In the genomic region with DNA sequence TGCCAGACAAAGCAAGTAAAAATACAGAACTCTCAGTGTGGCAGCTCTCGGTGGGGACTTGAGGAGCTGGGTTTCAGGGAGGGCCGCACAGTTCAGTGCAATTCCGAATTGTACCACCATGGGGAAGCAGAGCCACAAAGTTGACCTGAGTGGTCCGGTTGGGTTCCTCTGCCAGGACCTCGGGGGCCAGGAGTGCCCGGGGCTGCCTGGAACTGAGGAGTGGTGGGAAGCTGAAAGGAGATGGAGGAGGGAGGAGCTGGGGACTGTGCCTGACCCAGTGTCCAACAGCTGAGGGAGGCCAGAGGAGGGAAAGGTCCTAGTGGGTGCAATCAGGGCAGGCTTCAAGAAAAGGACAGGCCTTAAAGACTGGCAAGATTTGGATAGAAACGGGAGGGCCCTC, we compare ENCODE assay signal across 8 cellular contexts. TPM values are rescaled to one million over a fixed set of nuclear protein-coding genes. Genes with fewer than 3 reads are reported as not detected.
DNase-seq lines count a peak whose midpoint lies in the region; ATAC-seq lines count a peak whose summit lies in the region.

No MANE protein-coding gene starts in this region.

- no peaks in the 10 kb centered on the region for H3K36me3 Mint-ChIP-seq in immature natural killer cell

- no peak overlapping the region for H3K4me3 Mint-ChIP-seq in immature natural killer cell

- no peak overlapping the region for H3K27ac ChIP-seq in SJCRH30

- H3K9me3 Mint-ChIP-seq in immature natural killer cell, result no peaks in the 10 kb centered on the region

- H3K36me3 ChIP-seq in MG63, result no peaks in the 10 kb centered on the region
- no peaks in the 10 kb centered on the region for H3K36me3 ChIP-seq in SJCRH30

- no peak for ATAC-seq in GM18858 (IDR thresholded peaks at IDR 0.05; ENCODE audit: unreplicated experiment)

- no peak overlapping the region for H3K27ac Mint-ChIP-seq in immature natural killer cell

- peak; percentile 84 for DNase-seq in Ammon's horn (ENCODE audit: low spot score)
- peak; percentile 57 for DNase-seq in GM19238 (ENCODE audit: insufficient read length, low spot score)
- peak; percentile 53 for DNase-seq in MG63
- DNase-seq in SJCRH30, result peak; percentile 66 to 85
- peak; percentile 21 for DNase-seq in brain pericyte (ENCODE audit: low read depth, low spot score)
- DNase-seq in immature natural killer cell, result peak in 2 of 3 donors; percentile 17 to 35
- DNase-seq in stimulated activated CD4-positive, alpha-beta T cell treated with anti-CD3 and anti-CD28 coated beads, Interleukin-12 subunit alpha, Interleukin-12 subunit beta, amount 100 ng/mL, for 24 hours (ENCODE audit: low read depth in 2 of 2), result peak; percentile 4 to 23

- H3K4me1 ChIP-seq in SJCRH30, result no peaks in the 10 kb centered on the region; the same call in 1 of the 2 replicates

- H3K4me3 ChIP-seq in MG63 (no peak overlapping the region), SJCRH30 (no peak overlapping the region)

- H3K4me1 Mint-ChIP-seq in immature natural killer cell, result peaks cover 0 to 3% of the 10 kb centered on the region in 2 donors

- H3K27me3 ChIP-seq in MG63, result no peaks in the 10 kb centered on the region; the same call in 1 of the 2 replicates
- H3K27me3 ChIP-seq in SJCRH30, result no peaks in the 10 kb centered on the region; the same call in 1 of the 2 replicates

- peaks cover 3% of the 10 kb centered on the region for H3K9me3 ChIP-seq in MG63
- no peaks in the 10 kb centered on the region for H3K9me3 ChIP-seq in SJCRH30 (replicated peaks)

- peaks cover 0 to 7% (median 4%) of the 10 kb centered on the region in 3 donors for H3K27me3 Mint-ChIP-seq in immature natural killer cell (ENCODE audit: low read depth in 3 of 3)

RNA-seq across cellular contexts. Expression of a gene that starts 32.2 kb away (rescaled TPM):
- not detected in 2 replicates for total RNA-seq in MG63 (2014; rRNA removed; shearing (Covaris generic); ENCODE audit: low replicate concordance)
- total RNA-seq in SJCRH30 (2014; rRNA removed; shearing (Covaris generic)), result not detected in 2 replicates
- not detected for polyA plus RNA-seq in immature natural killer cell

RNA-seq across cellular contexts. Expression of a gene that starts 48.8 kb away (rescaled TPM):
- total RNA-seq in MG63 (2014; rRNA removed; shearing (Covaris generic); ENCODE audit: low replicate concordance), result 20.8 and 30.2 TPM in 2 replicates
- 22.1 and 22.3 TPM in 2 replicates for total RNA-seq in SJCRH30 (2014; rRNA removed; shearing (Covaris generic))
- 1 to 10 TPM; 1.7 to 5.6 (median 2.2) TPM for polyA plus RNA-seq in immature natural killer cell

Comparison
In these comparisons a context has a peak if more than half of its experiments do, and no peak if none do; other contexts are left out.
1. DNase-seq: peak in every context shown above with its lines; median percentile 84 in Ammon's horn; 76 in SJCRH30; 57 in GM19238; 53 in MG63; 26 in immature natural killer cell; 21 in brain pericyte; 14 in stimulated activated CD4-positive, alpha-beta T cell treated with anti-CD3 and anti-CD28 coated beads, Interleukin-12 subunit alpha, Interleukin-12 subunit beta, amount 100 ng/mL, for 24 hours.